24 cellular contexts compared by ENCODE assay signal in genomic region chr18:56662502-56662901, GRCh38. TPM values are rescaled to one million over a fixed set of nuclear protein-coding genes. Genes with fewer than 3 reads are reported as not detected.
DNase-seq lines count a peak whose midpoint lies in the region; ATAC-seq, FAIRE-seq and TF ChIP-seq lines count a peak whose summit lies in the region.
"Had no signal": no experiment of that assay in that cellular context is flagged by ENCODE, and none has a peak within 500 bp of the region (broad histone marks: within the 10 kb centered on the region; RNA-seq: fewer than 3 reads in every experiment).

No MANE protein-coding gene starts in this region.

- no peak overlapping the region for H3K14ac ChIP-seq in neuronal stem cell (ENCODE audit: low read length)

- H2AK5ac ChIP-seq in neuronal stem cell (ENCODE audit: low read depth, low read length), result no peak overlapping the region

- no peak overlapping the region for H3K4me2 ChIP-seq in GM12878 (ENCODE audit: control insufficient read depth, insufficient read depth)
- H3K4me2 ChIP-seq in neuronal stem cell (ENCODE audit: insufficient read depth, low read length, poor library complexity, severe bottlenecking), result no peak overlapping the region
- H3K4me2 ChIP-seq: BLaER1, KMS-11 had no signal

- ATAC-seq in right cardiac atrium (no peak), GM12878 (no peak), mucosa of descending colon (peak; percentile 63)
- ATAC-seq: Right ventricle myocardium inferior had no signal

- H3K9me3 ChIP-seq in left ventricle myocardium inferior (replicated peaks) (no peaks in the 10 kb centered on the region), right cardiac atrium (ENCODE audit: control insufficient read depth, low read length) (no peaks in the 10 kb centered on the region), GM12878 (replicated peaks; ENCODE audit: control insufficient read depth, insufficient read depth, low read length) (no peaks in the 10 kb centered on the region), mucosa of descending colon (no peaks in the 10 kb centered on the region), neuronal stem cell (replicated peaks in 1 of 2; ENCODE audit: control insufficient read depth in 2 of 2, insufficient read depth in 1 of 2, low read depth in 1 of 2, low read length in 2 of 2) (no peaks in the 10 kb centered on the region)
- H3K9me3 ChIP-seq: BLaER1, HAP-1, SJSA1 had no signal

- no peaks in the 10 kb centered on the region for H3K27me3 ChIP-seq in left ventricle myocardium inferior (ENCODE audit: low read depth)
- H3K27me3 ChIP-seq in right cardiac atrium (ENCODE audit: control insufficient read depth, insufficient read depth), result no peaks in the 10 kb centered on the region
- no peaks in the 10 kb centered on the region for H3K27me3 ChIP-seq in GM12878 (replicated peaks in 1 of 2; ENCODE audit: control insufficient read depth in 2 of 2, insufficient read depth in 2 of 2, low read length in 1 of 2)
- H3K27me3 ChIP-seq in neuronal stem cell (ENCODE audit: control insufficient read depth in 3 of 3, insufficient read depth in 3 of 3, low read depth in 1 of 3, low read length in 3 of 3), result no peaks in the 10 kb centered on the region
- H3K27me3 ChIP-seq: BLaER1, SJSA1 had no signal

- DNase-seq in DMS53 (lab: John Stamatoyannopoulos, UW), result peak; percentile 24
- no peak for DNase-seq in DMS53 treated with DMSO at 0.1 percent for 48 hours (lab: John Stamatoyannopoulos, UW; ENCODE audit: unreplicated experiment)
- DNase-seq in left ventricle myocardium inferior, result no peak
- DNase-seq in right cardiac atrium, result no peak
- no peak for DNase-seq in GM12878 (ENCODE audit: low read depth, low spot score)
- DNase-seq in mucosa of descending colon, result no peak
- DNase-seq in neuronal stem cell (ENCODE audit: low spot score), result no peak
- DNase-seq in SKM-1 (lab: John Stamatoyannopoulos, UW; ENCODE audit: unreplicated experiment), result no peak
- DNase-seq: ACHN; Calu3; CD4-positive, alpha-beta memory T cell; NCI-H1092 treated with DMSO at 0.1 percent for 48 hours; NCI-H1436 treated with DMSO at 0.1 percent for 48 hours; NCI-H2029; NCI-H2227 treated with DMSO at 0.1 percent for 48 hours; NCI-H510A; NCI-H774 had no signal

- TF ChIP-seq CTCF in left ventricle myocardium inferior (IDR thresholded peaks at IDR 0.05; ENCODE audit: borderline replicate concordance), result no peak
- no peak for TF ChIP-seq CTCF in GM12878 (IDR thresholded peaks at IDR 0.05 in 2 of 3, conservative IDR thresholded peaks at IDR 0.05 in 1 of 3; ENCODE audit: control insufficient read depth in 2 of 3, extremely low read depth in 1 of 3, insufficient read depth in 1 of 3, low read depth in 3 of 3, low read length in 3 of 3)
- no peak for TF ChIP-seq CTCF in mucosa of descending colon (IDR thresholded peaks at IDR 0.05)

- SMC1A ChIA-PET in GM12878 (lab: Charles Lee; ENCODE audit: uncharacterized antibody, unreplicated experiment), result no interaction called here

- H2AFZ ChIP-seq in GM12878 (ENCODE audit: control insufficient read depth, low read depth, low read length) (no peak overlapping the region), neuronal stem cell (ENCODE audit: low read length) (no peak overlapping the region)

- H2BK15ac ChIP-seq in neuronal stem cell (ENCODE audit: low read length), result no peak overlapping the region

- 86% methylated on average over 5 of the region's 5 CpGs for WGBS in right cardiac atrium
- 91% methylated on average over 5 of the region's 5 CpGs for WGBS in GM12878 (ENCODE audit: insufficient coverage, insufficient replicate concordance, low lambda C conversion rate, missing lambda C conversion rate)
- no CpG with 5 or more reads among the region's 5 CpGs for WGBS in neuronal stem cell (ENCODE audit: extremely low coverage in 2 of 2, insufficient read length in 2 of 2, insufficient replicate concordance in 1 of 2), 2 donors

- no peak overlapping the region for H3K9ac ChIP-seq in GM12878 (ENCODE audit: control insufficient read depth, insufficient read depth, low read length)
- H3K9ac ChIP-seq in neuronal stem cell (ENCODE audit: low read depth, low read length, poor library complexity), result no peak overlapping the region
- H3K9ac ChIP-seq: BLaER1, KMS-11 had no signal

- H4K91ac ChIP-seq in neuronal stem cell (ENCODE audit: low read depth, low read length, poor library complexity), result no peak overlapping the region

- H3K27ac ChIP-seq in left ventricle myocardium inferior (replicated peaks), result peak overlapping the region; percentile 27
- H3K27ac ChIP-seq in right cardiac atrium (ENCODE audit: low read length), result no peak overlapping the region
- no peak overlapping the region for H3K27ac ChIP-seq in GM12878 (ENCODE audit: control insufficient read depth, insufficient read depth)
- H3K27ac ChIP-seq in neuronal stem cell (replicated peaks; ENCODE audit: low read length), result no peak overlapping the region
- H3K27ac ChIP-seq: 22Rv1, BLaER1, HL-60, KMS-11, SJSA1 had no signal

- H3K79me2 ChIP-seq in GM12878 (ENCODE audit: control insufficient read depth, insufficient read depth, low read length), result no peaks in the 10 kb centered on the region; the same call in 1 of the 2 replicates

- POLR2A ChIA-PET in GM12878 (lab: Charles Lee), result no interaction called here

- intact Hi-C loops in left ventricle myocardium inferior (cut with micrococcal nuclease) (no loop called here), right cardiac atrium (cut with DNase I) (no loop called here), GM12878 (cut with micrococcal nuclease; ENCODE audit: unreplicated experiment) (no loop called here), mucosa of descending colon (cut with DNase I, micrococcal nuclease) (no loop called here)

- H3K4me1 ChIP-seq in left ventricle myocardium inferior, result peaks cover 29% of the 10 kb centered on the region
- H3K4me1 ChIP-seq in right cardiac atrium (ENCODE audit: control insufficient read depth, insufficient read depth, low read length), result peaks cover 1% of the 10 kb centered on the region
- no peaks in the 10 kb centered on the region for H3K4me1 ChIP-seq in GM12878 (ENCODE audit: control insufficient read depth, insufficient read depth, low read length)
- H3K4me1 ChIP-seq in mucosa of descending colon (ENCODE audit: low read depth), result peaks cover 12% of the 10 kb centered on the region
- H3K4me1 ChIP-seq in neuronal stem cell (ENCODE audit: control insufficient read depth in 2 of 2, insufficient read depth in 1 of 2, low read depth in 1 of 2, low read length in 2 of 2), result no peaks in the 10 kb centered on the region
- H3K4me1 ChIP-seq: BLaER1, HAP-1 had no signal

- no peak for TF ChIP-seq EP300 in GM12878 (IDR thresholded peaks at IDR 0.05; ENCODE audit: borderline replicate concordance in 1 of 2, control insufficient read depth in 1 of 2, low read depth in 2 of 2, low read length in 2 of 2)

- RAD21 ChIA-PET in GM12878 (lab: Charles Lee; ENCODE audit: unreplicated experiment), result no interaction called here

- H3K4ac ChIP-seq in neuronal stem cell (ENCODE audit: low read length), result no peak overlapping the region

- H2BK12ac ChIP-seq in neuronal stem cell (ENCODE audit: low read length), result no peak overlapping the region

- H3K18ac ChIP-seq in neuronal stem cell (ENCODE audit: low read length), result no peak overlapping the region

- H3K4me3 ChIP-seq in left ventricle myocardium inferior (no peak overlapping the region), right cardiac atrium (ENCODE audit: low read length) (no peak overlapping the region), GM12878 (no peak overlapping the region), mucosa of descending colon (no peak overlapping the region), neuronal stem cell (ENCODE audit: low read length in 2 of 2) (no peak overlapping the region)
- H3K4me3 ChIP-seq: BLaER1, HAP-1, SJSA1 had no signal

- no TSS peak for BruUV-seq in GM12878 (replicated peaks; lab: Mats Ljungman, UMichigan)

- no peak overlapping the region for H2BK5ac ChIP-seq in neuronal stem cell (ENCODE audit: low read length)

- CTCF ChIA-PET in GM12878 (lab: Yijun Ruan, JAX), result no interaction called here

- in situ Hi-C loops in GM12878 (cut with MboI), result no loop called here

- no peak for TF ChIP-seq POLR2A in GM12878 (IDR thresholded peaks at IDR 0.05; ENCODE audit: low read depth, low read length)

- TF ChIP-seq RAD21 in GM12878 (IDR thresholded peaks at IDR 0.05; ENCODE audit: insufficient read depth, low read depth, low read length), result no peak

- FAIRE-seq in GM12878 (lab: Jason Lieb, UNC), result no peak

- no peak overlapping the region for H3K23ac ChIP-seq in neuronal stem cell (ENCODE audit: low read depth, low read length, poor library complexity)

- H4K20me1 ChIP-seq in GM12878 (ENCODE audit: control insufficient read depth, insufficient read depth), result no peaks in the 10 kb centered on the region
- H4K20me1 ChIP-seq: BLaER1 had no signal

- no peak overlapping the region for H2BK120ac ChIP-seq in neuronal stem cell (ENCODE audit: low read depth, low read length)

- H3K36me3 ChIP-seq in left ventricle myocardium inferior (no peaks in the 10 kb centered on the region), GM12878 (ENCODE audit: control insufficient read depth in 2 of 2, insufficient read depth in 2 of 2, low read length in 1 of 2) (no peaks in the 10 kb centered on the region), mucosa of descending colon (ENCODE audit: low read depth) (no peaks in the 10 kb centered on the region), neuronal stem cell (replicated peaks in 1 of 2; ENCODE audit: control insufficient read depth in 2 of 2, insufficient read depth in 2 of 2, low read length in 2 of 2) (no peaks in the 10 kb centered on the region)
- H3K36me3 ChIP-seq: HAP-1 had no signal

- H4K8ac ChIP-seq in neuronal stem cell (ENCODE audit: low read depth, low read length), result no peak overlapping the region

- no peaks in the 10 kb centered on the region for H3K79me1 ChIP-seq in neuronal stem cell (ENCODE audit: low read depth, low read length)

RNA-seq across cellular contexts. Expression of gene WDR7, which starts 11.3 kb away (rescaled TPM):
- total RNA-seq in left ventricle myocardium inferior (29.3 TPM), right cardiac atrium (10 to 100 TPM; 26.5 to 32.2 (median 26.9) TPM), GM12878 (2014; rRNA removed) (16.5 and 18.7 TPM in 2 replicates), GM12878 (2014; rRNA removed; fragmentation: Illumina TruSeq; extraction: Trizol) (14.1 and 15.3 TPM in 2 replicates), GM12878 (2021) (14.1 and 15.2 TPM in 2 replicates), mucosa of descending colon (10 to 100 TPM; 28.4 to 38.8 (median 29.3) TPM)
- polyA plus RNA-seq in right cardiac atrium (7.4 TPM), GM12878 (2011; rRNA removed) (8.7 and 9.0 TPM in 2 replicates), GM12878 (2014; fragmentation: Illumina TruSeq; extraction: Trizol) (10.4 and 11.5 TPM in 2 replicates), GM12878 (2014; fragmentation: Nextera tagmentation; extraction: Ambion mirVana) (1 to 10 TPM; 2.8 to 3.1 TPM), GM12878 (2014; rRNA removed) (5.8 and 8.0 TPM in 2 replicates), GM12878 (2016; fragmentation: Nextera tagmentation; extraction: Ambion mirVana) (10 to 100 TPM; 13.0 to 13.6 TPM)
- total RNA-seq in GM12878 (2013; cell fraction: nucleolus; rRNA removed), result 76.9 and 83.4 TPM in 2 replicates
- polyA plus RNA-seq in GM12878 (2011; ENCODE audit: low read depth), result 2.9 TPM
- 5.7 and 9.1 TPM in 2 replicates for polyA plus RNA-seq in GM12878 (2011; cell fraction: cytosol; rRNA removed)
- 15.1 and 17.0 TPM in 2 replicates for polyA plus RNA-seq in GM12878 (2011; cell fraction: nucleus; rRNA removed)
- 4.6 and 5.5 TPM in 2 replicates for polyA plus RNA-seq in GM12878 (2012)
- 62.1 and 141 TPM in 2 replicates for polyA minus RNA-seq in GM12878 (2011; rRNA and poly(A)+ RNA removed)
- 13.2 and 14.0 TPM in 2 replicates for polyA minus RNA-seq in GM12878 (2011; cell fraction: cytosol; rRNA and poly(A)+ RNA removed)
- polyA minus RNA-seq in GM12878 (2011; cell fraction: nucleus; rRNA and poly(A)+ RNA removed), result 59.0 and 95.4 TPM in 2 replicates
- 5.7 TPM for polyA plus RNA-seq in neuronal stem cell (2013, experiment 1 of 2)
- 7.9 TPM for polyA plus RNA-seq in neuronal stem cell (2013, experiment 2 of 2)

RNA-seq across cellular contexts. Expression of gene TXNL1, which starts 24.1 kb away (rescaled TPM):
- 117 TPM for total RNA-seq in left ventricle myocardium inferior
- 10 to 100 TPM; 77.9 to 91.9 (median 85.0) TPM for total RNA-seq in right cardiac atrium
- polyA plus RNA-seq in right cardiac atrium, result 83.2 TPM
- total RNA-seq in GM12878 (2013; cell fraction: nucleolus; rRNA removed), result 37.3 and 38.2 TPM in 2 replicates
- 30.9 and 38.7 TPM in 2 replicates for total RNA-seq in GM12878 (2014; rRNA removed)
- total RNA-seq in GM12878 (2014; rRNA removed; fragmentation: Illumina TruSeq; extraction: Trizol), result 57.4 and 63.0 TPM in 2 replicates
- 64.6 and 69.4 TPM in 2 replicates for total RNA-seq in GM12878 (2021)
- 43.1 TPM for polyA plus RNA-seq in GM12878 (2011; ENCODE audit: low read depth)
- 96.1 and 138 TPM in 2 replicates for polyA plus RNA-seq in GM12878 (2011; rRNA removed)
- 32.2 and 36.6 TPM in 2 replicates for polyA plus RNA-seq in GM12878 (2011; cell fraction: cytosol; rRNA removed)
- polyA plus RNA-seq in GM12878 (2011; cell fraction: nucleus; rRNA removed), result 30.4 and 36.2 TPM in 2 replicates
- polyA plus RNA-seq in GM12878 (2012), result 80.0 and 95.2 TPM in 2 replicates
- 103 and 136 TPM in 2 replicates for polyA plus RNA-seq in GM12878 (2014; fragmentation: Illumina TruSeq; extraction: Trizol)
- 10 to 100 TPM; 32.8 to 54.9 TPM for polyA plus RNA-seq in GM12878 (2014; fragmentation: Nextera tagmentation; extraction: Ambion mirVana)
- 66.7 and 77.9 TPM in 2 replicates for polyA plus RNA-seq in GM12878 (2014; rRNA removed)
- 100 to 1,000 TPM; 123 to 124 TPM for polyA plus RNA-seq in GM12878 (2016; fragmentation: Nextera tagmentation; extraction: Ambion mirVana)
- polyA minus RNA-seq in GM12878 (2011; rRNA and poly(A)+ RNA removed), result 23.6 and 40.0 TPM in 2 replicates
- polyA minus RNA-seq in GM12878 (2011; cell fraction: cytosol; rRNA and poly(A)+ RNA removed), result 11.4 and 11.9 TPM in 2 replicates
- polyA minus RNA-seq in GM12878 (2011; cell fraction: nucleus; rRNA and poly(A)+ RNA removed), result 17.9 and 31.4 TPM in 2 replicates
- total RNA-seq in mucosa of descending colon, result 10 to 100 TPM; 51.0 to 62.0 (median 55.5) TPM
- polyA plus RNA-seq in neuronal stem cell (2013, experiment 1 of 2), result 86.8 TPM
- polyA plus RNA-seq in neuronal stem cell (2013, experiment 2 of 2), result 88.6 TPM
